31 cellular contexts compared by ENCODE assay signal in genomic region chr4:161680146-161680545, GRCh38.
"Had no signal": no experiment of that assay in that cellular context is flagged by ENCODE, and none has a peak within 500 bp of the region (broad histone marks: within the 10 kb centered on the region; RNA-seq: fewer than 3 reads in every experiment).

No MANE protein-coding gene starts in this region.

- H3K27ac ChIP-seq: ascending aorta, cardiac muscle cell, RWPE1, WERI-Rb-1 had no signal

- H3K9me3 ChIP-seq: ascending aorta had no signal

- H3K4me1 ChIP-seq: ascending aorta had no signal

- H3K27me3 Mint-ChIP-seq: activated CD4-positive, alpha-beta T cell treated with anti-CD3 and anti-CD28 coated beads, Interleukin-2, amount 10 ng/mL, durations not matched to agents 24 days and 14 days; activated CD8-positive, alpha-beta T cell treated with anti-CD3 and anti-CD28 coated beads for 36 hours; activated naive CD4-positive, alpha-beta T cell treated with anti-CD3 and anti-CD28 coated beads, Interleukin-2, amount 50 U/mL, for 24 hours; activated naive CD8-positive, alpha-beta T cell treated with anti-CD3 and anti-CD28 coated beads, Interleukin-2, amount 10 ng/mL, durations not matched to agents 7 days and 5 days; activated T-helper 17 cell treated with anti-CD3 and anti-CD28 coated beads, Interleukin-2, amount 50 U/mL, for 72 hours; central memory CD8-positive, alpha-beta T cell had no signal

- H3K4me3 ChIP-seq: ascending aorta, cardiac muscle cell, K562 had no signal

- ATAC-seq: activated CD8-positive, alpha-beta T cell treated with anti-CD3 and anti-CD28 coated beads for 36 hours; activated T-cell treated with anti-CD3 and anti-CD28 coated beads, Interleukin-2, amount 50 U/mL, for 72 hours; activated T-helper 17 cell treated with anti-CD3 and anti-CD28 coated beads, Interleukin-2, amount 50 U/mL, for 72 hours; K562; PC-3; Right ventricle myocardium inferior had no signal

- H3K4me3 Mint-ChIP-seq: activated CD4-positive, alpha-beta T cell treated with anti-CD3 and anti-CD28 coated beads, Interleukin-2, amount 10 ng/mL, durations not matched to agents 24 days and 14 days; activated CD8-positive, alpha-beta T cell treated with anti-CD3 and anti-CD28 coated beads for 36 hours; activated naive CD4-positive, alpha-beta T cell treated with anti-CD3 and anti-CD28 coated beads, Interleukin-2, amount 50 U/mL, for 24 hours; activated naive CD8-positive, alpha-beta T cell treated with anti-CD3 and anti-CD28 coated beads, Interleukin-2, amount 10 ng/mL, durations not matched to agents 7 days and 5 days; activated T-cell treated with anti-CD3 and anti-CD28 coated beads, Interleukin-2, amount 50 U/mL, for 72 hours; activated T-helper 17 cell treated with anti-CD3 and anti-CD28 coated beads, Interleukin-2, amount 50 U/mL, for 72 hours; central memory CD8-positive, alpha-beta T cell had no signal

- H3K4me1 Mint-ChIP-seq: activated CD4-positive, alpha-beta T cell treated with anti-CD3 and anti-CD28 coated beads, Interleukin-2, amount 10 ng/mL, durations not matched to agents 24 days and 14 days; activated naive CD4-positive, alpha-beta T cell treated with anti-CD3 and anti-CD28 coated beads, Interleukin-2, amount 50 U/mL, for 24 hours; activated naive CD8-positive, alpha-beta T cell treated with anti-CD3 and anti-CD28 coated beads, Interleukin-2, amount 10 ng/mL, durations not matched to agents 7 days and 5 days; activated T-helper 17 cell treated with anti-CD3 and anti-CD28 coated beads, Interleukin-2, amount 50 U/mL, for 72 hours; central memory CD8-positive, alpha-beta T cell had no signal

- H3K27me3 ChIP-seq: ascending aorta, cardiac muscle cell had no signal

- H3K27ac Mint-ChIP-seq: activated CD4-positive, alpha-beta T cell treated with anti-CD3 and anti-CD28 coated beads, Interleukin-2, amount 10 ng/mL, durations not matched to agents 24 days and 14 days; activated CD8-positive, alpha-beta T cell treated with anti-CD3 and anti-CD28 coated beads for 36 hours; activated naive CD4-positive, alpha-beta T cell treated with anti-CD3 and anti-CD28 coated beads, Interleukin-2, amount 50 U/mL, for 24 hours; activated naive CD8-positive, alpha-beta T cell treated with anti-CD3 and anti-CD28 coated beads, Interleukin-2, amount 10 ng/mL, durations not matched to agents 7 days and 5 days; activated T-cell treated with anti-CD3 and anti-CD28 coated beads, Interleukin-2, amount 50 U/mL, for 72 hours; activated T-helper 17 cell treated with anti-CD3 and anti-CD28 coated beads, Interleukin-2, amount 50 U/mL, for 72 hours had no signal

- H3K36me3 Mint-ChIP-seq: activated naive CD4-positive, alpha-beta T cell treated with anti-CD3 and anti-CD28 coated beads, Interleukin-2, amount 50 U/mL, for 24 hours; activated naive CD8-positive, alpha-beta T cell treated with anti-CD3 and anti-CD28 coated beads, Interleukin-2, amount 10 ng/mL, durations not matched to agents 7 days and 5 days had no signal

- H3K9me3 Mint-ChIP-seq: activated CD4-positive, alpha-beta T cell treated with anti-CD3 and anti-CD28 coated beads, Interleukin-2, amount 10 ng/mL, durations not matched to agents 24 days and 14 days; activated T-helper 17 cell treated with anti-CD3 and anti-CD28 coated beads, Interleukin-2, amount 50 U/mL, for 72 hours had no signal

- FAIRE-seq: K562, RCC 7860 had no signal

- H3K36me3 ChIP-seq: ascending aorta, cardiac muscle cell, WERI-Rb-1 had no signal

- DNase-seq: activated CD4-positive, alpha-beta T cell treated with anti-CD3 and anti-CD28 coated beads, Interleukin-2, amount 10 ng/mL, durations not matched to agents 24 days and 14 days; activated CD4-positive, alpha-beta T cell treated with anti-CD3 and anti-CD28 coated beads, Interleukin-2, amount 50 U/mL, for 4 hours; activated CD8-positive, alpha-beta T cell treated with anti-CD3 and anti-CD28 coated beads for 36 hours; activated effector memory CD4-positive, alpha-beta T cell treated with anti-CD3 and anti-CD28 coated beads, Interleukin-2, amount 50 U/mL, for 16 hours; activated naive CD4-positive, alpha-beta T cell; activated naive CD8-positive, alpha-beta T cell treated with anti-CD3 and anti-CD28 coated beads, Interleukin-2, amount 10 ng/mL, durations not matched to agents 7 days and 5 days; activated T-cell treated with anti-CD3 and anti-CD28 coated beads, Interleukin-2, amount 50 U/mL, for 1 hour; activated T-cell treated with anti-CD3 and anti-CD28 coated beads, Interleukin-2, amount 50 U/mL, for 72 hours; amygdala; NCI-H1092 treated with DMSO at 0.1 percent for 48 hours; NCI-H1417; NCI-H1694; NCI-H1930; NCI-H2081 treated with DMSO at 0.1 percent for 48 hours; NCI-H226; NCI-H446 treated with DMSO at 0.1 percent for 48 hours; NCI-H524; NCI-H69; PC-3; SIG-M5; T1000; WERI-Rb-1 had no signal
